ENCODE assay signal across 8 cellular contexts in genomic region chr6:17600527-17601388, GRCh38. TPM values are rescaled to one million over a fixed set of nuclear protein-coding genes. Genes with fewer than 3 reads are reported as not detected.
DNase-seq lines count a peak whose midpoint lies in the region; ATAC-seq, FAIRE-seq and TF ChIP-seq lines count a peak whose summit lies in the region.

No MANE protein-coding gene starts in this region.

- peak; percentile 2 for DNase-seq in GM04504 (ENCODE audit: low read depth)
- peak; percentile 20 for DNase-seq in bronchial epithelial cell (ENCODE audit: low read depth)
- peak; percentile 87 for DNase-seq in kidney
- peak; percentile 17 to 18 for DNase-seq in stimulated activated CD4-positive, alpha-beta T cell treated with anti-CD3 and anti-CD28 coated beads, Interleukin-15, amount 100 ng/mL, for 48 hours (ENCODE audit: low read depth in 2 of 2)
- no peak for DNase-seq in NCI-H1694 treated with DMSO at 0.1 percent for 48 hours (lab: John Stamatoyannopoulos, UW)

- no peaks in the 10 kb centered on the region for H3K4me1 ChIP-seq in kidney (ENCODE audit: control insufficient read depth in 1 of 2, insufficient read depth in 1 of 2, low read depth in 1 of 2, low read length in 2 of 2)

- H3K36me3 ChIP-seq in bronchial epithelial cell (ENCODE audit: control insufficient read depth, insufficient read depth, low read length) (no peaks in the 10 kb centered on the region), kidney (ENCODE audit: control insufficient read depth in 1 of 2, insufficient read depth in 2 of 2, low read length in 2 of 2) (peaks cover 0 to 4% of the 10 kb centered on the region in 2 donors)

- TF ChIP-seq EP300 in Ishikawa (IDR thresholded peaks at IDR 0.05; ENCODE audit: borderline replicate concordance), result no peak

- H3K27me3 ChIP-seq in bronchial epithelial cell (ENCODE audit: control insufficient read depth, insufficient read depth, low read length), result no peaks in the 10 kb centered on the region

- no peaks in the 10 kb centered on the region for H3K9me3 ChIP-seq in kidney (ENCODE audit: control insufficient read depth in 1 of 2, low read length in 2 of 2)

- no peak for TF ChIP-seq CTCF in WI38 (IDR thresholded peaks at IDR 0.05; ENCODE audit: low read depth, low read length)
- TF ChIP-seq CTCF in bronchial epithelial cell (IDR thresholded peaks at IDR 0.05; ENCODE audit: insufficient read depth, low read length, severe bottlenecking), result peak; percentile 13
- TF ChIP-seq CTCF in kidney (IDR thresholded peaks at IDR 0.05; ENCODE audit: borderline replicate concordance, extremely low read depth, insufficient read depth), result no peak

- peak overlapping the region; percentile 85 to 89 for H3K9ac ChIP-seq in kidney (ENCODE audit: low read length in 2 of 2)

- ATAC-seq in GM21723 (IDR thresholded peaks at IDR 0.05; ENCODE audit: unreplicated experiment), result peak; percentile 66

- H3K27ac ChIP-seq in kidney (ENCODE audit: low read depth in 2 of 2, low read length in 2 of 2), result peak overlapping the region; percentile 84 to 91

- H3K4me3 ChIP-seq in WI38 (ENCODE audit: low read depth, low read length) (peak overlapping the region; percentile 82), bronchial epithelial cell (ENCODE audit: low read depth, low read length) (peak overlapping the region; percentile 88), kidney (ENCODE audit: low read length in 2 of 2) (peak overlapping the region; percentile 75 to 94)

- intact Hi-C loops in kidney (cut with DNase I), result no loop called here

- TF ChIP-seq RAD21 in Ishikawa (IDR thresholded peaks at IDR 0.05; ENCODE audit: low read depth), result no peak

- FAIRE-seq in bronchial epithelial cell (lab: Jason Lieb, UNC), result no peak
- FAIRE-seq in kidney (lab: Jason Lieb, UNC), result no peak

TF ChIP-seq in Ishikawa, 13 proteins besides CTCF, POLR2A, EP300 and RAD21:
- TF ChIP-seq USF1 (IDR thresholded peaks at IDR 0.05) (no peak), EGR1 (IDR thresholded peaks at IDR 0.05) (peak; percentile 53; the same call in 1 of the 2 replicates), REST (IDR thresholded peaks at IDR 0.05; ENCODE audit: low read depth) (0 out of 2 replicates have a peak, but pooled peaks have one; percentile 6), CREB1 (IDR thresholded peaks at IDR 0.05; ENCODE audit: low read depth) (no peak), FOXM1 (IDR thresholded peaks at IDR 0.05; ENCODE audit: borderline replicate concordance, low read depth) (0 out of 2 replicates have a peak, but pooled peaks have one; percentile 4)
- TF ChIP-seq, protein P1, sequence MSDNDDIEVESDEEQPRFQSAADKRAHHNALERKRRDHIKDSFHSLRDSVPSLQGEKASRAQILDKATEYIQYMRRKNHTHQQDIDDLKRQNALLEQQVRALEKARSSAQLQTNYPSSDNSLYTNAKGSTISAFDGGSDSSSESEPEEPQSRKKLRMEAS (IDR thresholded peaks at IDR 0.05), result peak; percentile 61; the same call in 1 of the 2 replicates

RNA-seq across cellular contexts. Expression of gene FAM8A1, which starts 0.7 kb away (rescaled TPM):
- total RNA-seq in bronchial epithelial cell (6.3 and 9.6 TPM in 2 replicates), kidney (20.7 TPM)
- polyA plus RNA-seq in kidney (ENCODE audit: insufficient read depth, low read depth, low replicate concordance), result 16.9 TPM
